Comparison of ENCODE assay signal across 25 cellular contexts in genomic region chr2:225401001-225401400, GRCh38. TPM values are rescaled to one million over a fixed set of nuclear protein-coding genes. Genes with fewer than 3 reads are reported as not detected.
"Had no signal": no experiment of that assay in that cellular context is flagged by ENCODE, and none has a peak within 500 bp of the region (broad histone marks: within the 10 kb centered on the region; RNA-seq: fewer than 3 reads in every experiment).

No MANE protein-coding gene starts in this region.

- H3K4me3 Mint-ChIP-seq: activated CD4-positive, alpha-beta memory T cell treated with anti-CD3 and anti-CD28 coated beads for 36 hours; activated CD4-positive, alpha-beta T cell treated with anti-CD3 and anti-CD28 coated beads, Interleukin-2, amount 10 ng/mL, durations not matched to agents 7 days and 5 days; activated naive CD8-positive, alpha-beta T cell treated with anti-CD3 and anti-CD28 coated beads, Interleukin-2, amount 50 U/mL, for 24 hours; activated T-cell treated with anti-CD3 and anti-CD28 coated beads, Interleukin-2, amount 50 U/mL, for 4 hours had no signal

- H3K9me3 Mint-ChIP-seq: activated CD4-positive, alpha-beta memory T cell treated with anti-CD3 and anti-CD28 coated beads for 36 hours; activated CD4-positive, alpha-beta T cell treated with anti-CD3 and anti-CD28 coated beads, Interleukin-2, amount 10 ng/mL, durations not matched to agents 7 days and 5 days; activated naive CD4-positive, alpha-beta T cell treated with anti-CD3 and anti-CD28 coated beads, Interleukin-2, amount 50 U/mL, for 72 hours; activated naive CD8-positive, alpha-beta T cell treated with anti-CD3 and anti-CD28 coated beads, Interleukin-2, amount 50 U/mL, for 24 hours; activated T-cell treated with anti-CD3 and anti-CD28 coated beads, Interleukin-2, amount 50 U/mL, for 4 hours had no signal

- H3K27ac Mint-ChIP-seq: activated CD4-positive, alpha-beta memory T cell treated with anti-CD3 and anti-CD28 coated beads for 36 hours; activated CD4-positive, alpha-beta T cell treated with anti-CD3 and anti-CD28 coated beads, Interleukin-2, amount 10 ng/mL, durations not matched to agents 7 days and 5 days; activated naive CD4-positive, alpha-beta T cell treated with anti-CD3 and anti-CD28 coated beads, Interleukin-2, amount 50 U/mL, for 72 hours; activated naive CD8-positive, alpha-beta T cell treated with anti-CD3 and anti-CD28 coated beads, Interleukin-2, amount 50 U/mL, for 24 hours had no signal

- ATAC-seq: activated naive CD4-positive, alpha-beta T cell treated with anti-CD3 and anti-CD28 coated beads, Interleukin-2, amount 50 U/mL, for 72 hours; activated naive CD8-positive, alpha-beta T cell treated with anti-CD3 and anti-CD28 coated beads, Interleukin-2, amount 50 U/mL, for 24 hours; activated T-cell treated with anti-CD3 and anti-CD28 coated beads, Interleukin-2, amount 50 U/mL, for 4 hours; body of pancreas had no signal

- H3K4me1 Mint-ChIP-seq: activated CD4-positive, alpha-beta T cell treated with anti-CD3 and anti-CD28 coated beads, Interleukin-2, amount 10 ng/mL, durations not matched to agents 7 days and 5 days; activated naive CD8-positive, alpha-beta T cell treated with anti-CD3 and anti-CD28 coated beads, Interleukin-2, amount 50 U/mL, for 24 hours had no signal

- H3K27ac ChIP-seq: ascending aorta, body of pancreas, colonic mucosa, Peyer's patch, VCaP had no signal

- H3K36me3 Mint-ChIP-seq: activated CD4-positive, alpha-beta memory T cell treated with anti-CD3 and anti-CD28 coated beads for 36 hours; activated naive CD4-positive, alpha-beta T cell treated with anti-CD3 and anti-CD28 coated beads, Interleukin-2, amount 50 U/mL, for 72 hours had no signal

- DNase-seq: activated CD4-positive, alpha-beta memory T cell treated with anti-CD3 and anti-CD28 coated beads for 36 hours; activated CD4-positive, alpha-beta T cell treated with anti-CD3 and anti-CD28 coated beads, Interleukin-2, amount 10 ng/mL, durations not matched to agents 7 days and 5 days; activated CD4-positive, CD25-positive, alpha-beta regulatory T cell; activated CD8-positive, alpha-beta memory T cell treated with anti-CD3 and anti-CD28 coated beads for 24 hours; activated effector memory CD4-positive, alpha-beta T cell treated with anti-CD3 and anti-CD28 coated beads, Interleukin-2, amount 50 U/mL, for 16 hours; activated naive CD4-positive, alpha-beta T cell treated with Interleukin-2 at 50 U/mL for 16 hours; activated naive CD8-positive, alpha-beta T cell treated with anti-CD3 and anti-CD28 coated beads, Interleukin-2, amount 50 U/mL, for 24 hours; activated T-cell treated with anti-CD3 and anti-CD28 coated beads, Interleukin-2, amount 50 U/mL, for 4 hours; amniotic stem cell; body of pancreas; colonic mucosa; Kasumi-1; KBM-7; NCI-H2029 treated with DMSO at 0.1 percent for 48 hours; NCI-H446 treated with DMSO at 0.1 percent for 48 hours; NCI-H526; NCI-H82; Peyer's patch; SHP77; T-helper 1 cell had no signal

RNA-seq across cellular contexts. Expression of gene NYAP2, which starts 1.5 kb away (rescaled TPM):
- total RNA-seq: activated CD4-positive, alpha-beta memory T cell treated with anti-CD3 and anti-CD28 coated beads for 36 hours; activated CD4-positive, alpha-beta T cell treated with anti-CD3 and anti-CD28 coated beads, Interleukin-2, amount 10 ng/mL, durations not matched to agents 7 days and 5 days; ascending aorta; Peyer's patch; SK-MEL-5; T-helper 2 cell treated with Interferon-gamma antibody and Interleukin-4, amounts not matched to agents 100 ng/mL and 5 ng/mL, for 36 hours had no signal
